ENCODE assay signal across 1 cellular context in the genomic region with DNA sequence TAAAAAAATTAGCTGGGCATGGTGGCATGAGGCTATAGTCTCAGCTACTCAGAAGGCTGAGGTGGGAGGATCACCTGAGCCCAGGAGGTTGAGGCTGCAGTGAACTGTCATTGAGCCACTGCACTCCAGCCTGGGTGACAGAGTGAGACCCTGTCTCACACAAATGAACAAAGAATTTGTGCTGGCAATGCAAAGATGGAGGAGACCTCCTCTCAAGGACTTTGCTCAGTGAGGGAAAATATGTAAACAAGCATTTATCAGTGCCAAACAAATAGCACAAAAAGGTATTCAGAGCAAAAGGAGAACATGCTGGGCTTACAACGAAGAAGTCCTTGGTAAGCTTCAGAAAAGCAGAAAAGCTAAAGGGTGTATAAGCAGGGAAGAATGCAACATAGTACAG.
TF ChIP-seq lines count a peak whose summit lies in the region.

No MANE protein-coding gene starts in this region.

TF ChIP-seq in HepG2, 621 proteins besides CTCF, POLR2A, EP300 and RAD21 (continued from another document):
- TF ChIP-seq, protein P1, sequence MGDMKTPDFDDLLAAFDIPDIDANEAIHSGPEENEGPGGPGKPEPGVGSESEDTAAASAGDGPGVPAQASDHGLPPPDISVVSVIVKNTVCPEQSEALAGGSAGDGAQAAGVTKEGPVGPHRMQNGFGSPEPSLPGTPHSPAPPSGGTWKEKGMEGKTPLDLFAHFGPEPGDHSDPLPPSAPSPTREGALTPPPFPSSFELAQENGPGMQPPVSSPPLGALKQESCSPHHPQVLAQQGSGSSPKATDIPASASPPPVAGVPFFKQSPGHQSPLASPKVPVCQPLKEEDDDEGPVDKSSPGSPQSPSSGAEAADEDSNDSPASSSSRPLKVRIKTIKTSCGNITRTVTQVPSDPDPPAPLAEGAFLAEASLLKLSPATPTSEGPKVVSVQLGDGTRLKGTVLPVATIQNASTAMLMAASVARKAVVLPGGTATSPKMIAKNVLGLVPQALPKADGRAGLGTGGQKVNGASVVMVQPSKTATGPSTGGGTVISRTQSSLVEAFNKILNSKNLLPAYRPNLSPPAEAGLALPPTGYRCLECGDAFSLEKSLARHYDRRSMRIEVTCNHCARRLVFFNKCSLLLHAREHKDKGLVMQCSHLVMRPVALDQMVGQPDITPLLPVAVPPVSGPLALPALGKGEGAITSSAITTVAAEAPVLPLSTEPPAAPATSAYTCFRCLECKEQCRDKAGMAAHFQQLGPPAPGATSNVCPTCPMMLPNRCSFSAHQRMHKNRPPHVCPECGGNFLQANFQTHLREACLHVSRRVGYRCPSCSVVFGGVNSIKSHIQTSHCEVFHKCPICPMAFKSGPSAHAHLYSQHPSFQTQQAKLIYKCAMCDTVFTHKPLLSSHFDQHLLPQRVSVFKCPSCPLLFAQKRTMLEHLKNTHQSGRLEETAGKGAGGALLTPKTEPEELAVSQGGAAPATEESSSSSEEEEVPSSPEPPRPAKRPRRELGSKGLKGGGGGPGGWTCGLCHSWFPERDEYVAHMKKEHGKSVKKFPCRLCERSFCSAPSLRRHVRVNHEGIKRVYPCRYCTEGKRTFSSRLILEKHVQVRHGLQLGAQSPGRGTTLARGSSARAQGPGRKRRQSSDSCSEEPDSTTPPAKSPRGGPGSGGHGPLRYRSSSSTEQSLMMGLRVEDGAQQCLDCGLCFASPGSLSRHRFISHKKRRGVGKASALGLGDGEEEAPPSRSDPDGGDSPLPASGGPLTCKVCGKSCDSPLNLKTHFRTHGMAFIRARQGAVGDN (CRISPR knock-in tag; IDR thresholded peaks at IDR 0.05), result peak; percentile 20; the same call in 1 of the 2 replicates
- TF ChIP-seq, protein P2, sequence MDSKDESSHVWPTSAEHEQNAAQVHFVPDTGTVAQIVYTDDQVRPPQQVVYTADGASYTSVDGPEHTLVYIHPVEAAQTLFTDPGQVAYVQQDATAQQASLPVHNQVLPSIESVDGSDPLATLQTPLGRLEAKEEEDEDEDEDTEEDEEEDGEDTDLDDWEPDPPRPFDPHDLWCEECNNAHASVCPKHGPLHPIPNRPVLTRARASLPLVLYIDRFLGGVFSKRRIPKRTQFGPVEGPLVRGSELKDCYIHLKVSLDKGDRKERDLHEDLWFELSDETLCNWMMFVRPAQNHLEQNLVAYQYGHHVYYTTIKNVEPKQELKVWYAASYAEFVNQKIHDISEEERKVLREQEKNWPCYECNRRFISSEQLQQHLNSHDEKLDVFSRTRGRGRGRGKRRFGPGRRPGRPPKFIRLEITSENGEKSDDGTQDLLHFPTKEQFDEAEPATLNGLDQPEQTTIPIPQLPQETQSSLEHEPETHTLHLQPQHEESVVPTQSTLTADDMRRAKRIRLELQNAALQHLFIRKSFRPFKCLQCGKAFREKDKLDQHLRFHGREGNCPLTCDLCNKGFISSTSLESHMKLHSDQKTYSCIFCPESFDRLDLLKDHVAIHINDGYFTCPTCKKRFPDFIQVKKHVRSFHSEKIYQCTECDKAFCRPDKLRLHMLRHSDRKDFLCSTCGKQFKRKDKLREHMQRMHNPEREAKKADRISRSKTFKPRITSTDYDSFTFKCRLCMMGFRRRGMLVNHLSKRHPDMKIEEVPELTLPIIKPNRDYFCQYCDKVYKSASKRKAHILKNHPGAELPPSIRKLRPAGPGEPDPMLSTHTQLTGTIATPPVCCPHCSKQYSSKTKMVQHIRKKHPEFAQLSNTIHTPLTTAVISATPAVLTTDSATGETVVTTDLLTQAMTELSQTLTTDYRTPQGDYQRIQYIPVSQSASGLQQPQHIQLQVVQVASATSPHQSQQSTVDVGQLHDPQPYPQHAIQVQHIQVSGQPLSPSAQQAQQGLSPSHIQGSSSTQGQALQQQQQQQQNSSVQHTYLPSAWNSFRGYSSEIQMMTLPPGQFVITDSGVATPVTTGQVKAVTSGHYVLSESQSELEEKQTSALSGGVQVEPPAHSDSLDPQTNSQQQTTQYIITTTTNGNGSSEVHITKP (CRISPR knock-in tag; IDR thresholded peaks at IDR 0.05; ENCODE audit: low read depth), result no peak
- peak; percentile 63; the same call in 1 of the 2 replicates for TF ChIP-seq FOSL2 (CRISPR knock-in tag; IDR thresholded peaks at IDR 0.05)
- TF ChIP-seq HOXD1 (CRISPR knock-in tag; IDR thresholded peaks at IDR 0.05), result 0 out of 2 replicates have a peak, but pooled peaks have one; percentile 43
- TF ChIP-seq RBFOX2 (IDR thresholded peaks at IDR 0.05; ENCODE audit: low read depth, low read length), result no peak
- TF ChIP-seq ZNF773 (CRISPR knock-in tag; IDR thresholded peaks at IDR 0.05; ENCODE audit: borderline replicate concordance), result no peak
- no peak for TF ChIP-seq ZNF530 (CRISPR knock-in tag; IDR thresholded peaks at IDR 0.05; ENCODE audit: low read depth)
- no peak for TF ChIP-seq NONO (IDR thresholded peaks at IDR 0.05)
- TF ChIP-seq NONO (CRISPR knock-in tag; conservative IDR thresholded peaks at IDR 0.05), result 0 out of 2 replicates have a peak, but pooled peaks have one; percentile 31
- peak; percentile 57 to 69 for TF ChIP-seq MAFK (conservative IDR thresholded peaks at IDR 0.05 in 1 of 2, IDR thresholded peaks at IDR 0.05 in 1 of 2; ENCODE audit: low read length in 2 of 2)
- TF ChIP-seq, protein P3, sequence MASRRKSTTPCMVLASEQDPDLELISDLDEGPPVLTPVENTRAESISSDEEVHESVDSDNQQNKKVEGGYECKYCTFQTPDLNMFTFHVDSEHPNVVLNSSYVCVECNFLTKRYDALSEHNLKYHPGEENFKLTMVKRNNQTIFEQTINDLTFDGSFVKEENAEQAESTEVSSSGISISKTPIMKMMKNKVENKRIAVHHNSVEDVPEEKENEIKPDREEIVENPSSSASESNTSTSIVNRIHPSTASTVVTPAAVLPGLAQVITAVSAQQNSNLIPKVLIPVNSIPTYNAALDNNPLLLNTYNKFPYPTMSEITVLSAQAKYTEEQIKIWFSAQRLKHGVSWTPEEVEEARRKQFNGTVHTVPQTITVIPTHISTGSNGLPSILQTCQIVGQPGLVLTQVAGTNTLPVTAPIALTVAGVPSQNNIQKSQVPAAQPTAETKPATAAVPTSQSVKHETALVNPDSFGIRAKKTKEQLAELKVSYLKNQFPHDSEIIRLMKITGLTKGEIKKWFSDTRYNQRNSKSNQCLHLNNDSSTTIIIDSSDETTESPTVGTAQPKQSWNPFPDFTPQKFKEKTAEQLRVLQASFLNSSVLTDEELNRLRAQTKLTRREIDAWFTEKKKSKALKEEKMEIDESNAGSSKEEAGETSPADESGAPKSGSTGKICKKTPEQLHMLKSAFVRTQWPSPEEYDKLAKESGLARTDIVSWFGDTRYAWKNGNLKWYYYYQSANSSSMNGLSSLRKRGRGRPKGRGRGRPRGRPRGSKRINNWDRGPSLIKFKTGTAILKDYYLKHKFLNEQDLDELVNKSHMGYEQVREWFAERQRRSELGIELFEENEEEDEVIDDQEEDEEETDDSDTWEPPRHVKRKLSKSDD (CRISPR knock-in tag; IDR thresholded peaks at IDR 0.05; ENCODE audit: low read depth), result peak; percentile 42; the same call in 1 of the 2 replicates
- TF ChIP-seq DMAP1 (CRISPR knock-in tag; IDR thresholded peaks at IDR 0.05), result peak; percentile 36; the same call in 1 of the 2 replicates
- TF ChIP-seq ZFX (CRISPR knock-in tag; IDR thresholded peaks at IDR 0.05; ENCODE audit: low read depth), result peak; percentile 25; the same call in 1 of the 2 replicates
- TF ChIP-seq ZKSCAN5 (CRISPR knock-in tag; IDR thresholded peaks at IDR 0.05), result no peak
- TF ChIP-seq, protein P4, sequence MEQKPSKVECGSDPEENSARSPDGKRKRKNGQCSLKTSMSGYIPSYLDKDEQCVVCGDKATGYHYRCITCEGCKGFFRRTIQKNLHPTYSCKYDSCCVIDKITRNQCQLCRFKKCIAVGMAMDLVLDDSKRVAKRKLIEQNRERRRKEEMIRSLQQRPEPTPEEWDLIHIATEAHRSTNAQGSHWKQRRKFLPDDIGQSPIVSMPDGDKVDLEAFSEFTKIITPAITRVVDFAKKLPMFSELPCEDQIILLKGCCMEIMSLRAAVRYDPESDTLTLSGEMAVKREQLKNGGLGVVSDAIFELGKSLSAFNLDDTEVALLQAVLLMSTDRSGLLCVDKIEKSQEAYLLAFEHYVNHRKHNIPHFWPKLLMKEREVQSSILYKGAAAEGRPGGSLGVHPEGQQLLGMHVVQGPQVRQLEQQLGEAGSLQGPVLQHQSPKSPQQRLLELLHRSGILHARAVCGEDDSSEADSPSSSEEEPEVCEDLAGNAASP (CRISPR knock-in tag; IDR thresholded peaks at IDR 0.05; ENCODE audit: borderline replicate concordance), result peak; percentile 21; the same call in 1 of the 2 replicates
- no peak for TF ChIP-seq TCF7L2 (IDR thresholded peaks at IDR 0.05; ENCODE audit: low read depth, low read length)
- TF ChIP-seq NFKBIZ (CRISPR knock-in tag; IDR thresholded peaks at IDR 0.05), result 0 out of 2 replicates have a peak, but pooled peaks have one; percentile 69
- TF ChIP-seq MXI1 (IDR thresholded peaks at IDR 0.05; ENCODE audit: borderline replicate concordance, low read depth, low read length), result no peak
- TF ChIP-seq BORCS8-MEF2B (CRISPR knock-in tag; IDR thresholded peaks at IDR 0.05), result no peak
- no peak for TF ChIP-seq TAF15 (IDR thresholded peaks at IDR 0.05; ENCODE audit: low read depth, low read length, poor library complexity, severe bottlenecking)
- TF ChIP-seq, protein P5, sequence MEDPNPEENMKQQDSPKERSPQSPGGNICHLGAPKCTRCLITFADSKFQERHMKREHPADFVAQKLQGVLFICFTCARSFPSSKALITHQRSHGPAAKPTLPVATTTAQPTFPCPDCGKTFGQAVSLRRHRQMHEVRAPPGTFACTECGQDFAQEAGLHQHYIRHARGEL (CRISPR knock-in tag; IDR thresholded peaks at IDR 0.05), result no peak
- TF ChIP-seq SKI (IDR thresholded peaks at IDR 0.05; ENCODE audit: partially characterized antibody), result peak; percentile 15
- TF ChIP-seq ZNF143 (CRISPR knock-in tag; IDR thresholded peaks at IDR 0.05), result no peak
- TF ChIP-seq PPARG (CRISPR knock-in tag; conservative IDR thresholded peaks at IDR 0.05), result peak; percentile 59; the same call in 1 of the 2 replicates
- peak; percentile 76 for TF ChIP-seq RXRB (CRISPR knock-in tag; IDR thresholded peaks at IDR 0.05; ENCODE audit: borderline replicate concordance)
- TF ChIP-seq, protein P6, sequence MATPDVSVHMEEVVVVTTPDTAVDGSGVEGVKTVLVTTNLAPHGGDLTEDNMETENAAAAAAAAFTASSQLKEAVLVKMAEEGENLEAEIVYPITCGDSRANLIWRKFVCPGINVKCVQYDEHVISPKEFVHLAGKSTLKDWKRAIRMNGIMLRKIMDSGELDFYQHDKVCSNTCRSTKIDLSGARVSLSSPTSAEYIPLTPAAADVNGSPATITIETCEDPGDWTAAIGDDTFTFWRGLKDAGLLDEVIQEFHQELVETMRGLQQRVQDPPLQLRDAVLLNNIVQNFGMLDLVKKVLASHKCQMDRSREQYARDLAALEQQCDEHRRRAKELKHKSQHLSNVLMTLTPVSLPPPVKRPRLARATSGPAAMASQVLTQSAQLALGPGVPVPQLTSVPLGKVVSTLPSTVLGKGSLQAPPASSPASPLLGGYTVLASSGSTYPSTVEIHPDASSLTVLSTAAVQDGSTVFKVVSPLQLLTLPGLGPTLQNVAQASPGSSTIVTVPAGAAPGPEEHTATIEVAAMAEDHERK (CRISPR knock-in tag; IDR thresholded peaks at IDR 0.05; ENCODE audit: low read depth), result no peak
- TF ChIP-seq, protein P7, sequence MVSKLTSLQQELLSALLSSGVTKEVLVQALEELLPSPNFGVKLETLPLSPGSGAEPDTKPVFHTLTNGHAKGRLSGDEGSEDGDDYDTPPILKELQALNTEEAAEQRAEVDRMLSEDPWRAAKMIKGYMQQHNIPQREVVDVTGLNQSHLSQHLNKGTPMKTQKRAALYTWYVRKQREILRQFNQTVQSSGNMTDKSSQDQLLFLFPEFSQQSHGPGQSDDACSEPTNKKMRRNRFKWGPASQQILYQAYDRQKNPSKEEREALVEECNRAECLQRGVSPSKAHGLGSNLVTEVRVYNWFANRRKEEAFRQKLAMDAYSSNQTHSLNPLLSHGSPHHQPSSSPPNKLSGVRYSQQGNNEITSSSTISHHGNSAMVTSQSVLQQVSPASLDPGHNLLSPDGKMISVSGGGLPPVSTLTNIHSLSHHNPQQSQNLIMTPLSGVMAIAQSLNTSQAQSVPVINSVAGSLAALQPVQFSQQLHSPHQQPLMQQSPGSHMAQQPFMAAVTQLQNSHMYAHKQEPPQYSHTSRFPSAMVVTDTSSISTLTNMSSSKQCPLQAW (CRISPR knock-in tag; IDR thresholded peaks at IDR 0.05), result peak; percentile 65
- 0 out of 2 replicates have a peak, but pooled peaks have one; percentile 17 for TF ChIP-seq CEBPG (CRISPR knock-in tag; IDR thresholded peaks at IDR 0.05)
- no peak; the same call in 1 of the 2 replicates for TF ChIP-seq SMAD3 (CRISPR knock-in tag; IDR thresholded peaks at IDR 0.05)
- TF ChIP-seq, protein P8, sequence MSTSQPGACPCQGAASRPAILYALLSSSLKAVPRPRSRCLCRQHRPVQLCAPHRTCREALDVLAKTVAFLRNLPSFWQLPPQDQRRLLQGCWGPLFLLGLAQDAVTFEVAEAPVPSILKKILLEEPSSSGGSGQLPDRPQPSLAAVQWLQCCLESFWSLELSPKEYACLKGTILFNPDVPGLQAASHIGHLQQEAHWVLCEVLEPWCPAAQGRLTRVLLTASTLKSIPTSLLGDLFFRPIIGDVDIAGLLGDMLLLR (CRISPR knock-in tag; IDR thresholded peaks at IDR 0.05), result no peak
- TF ChIP-seq, protein P9, sequence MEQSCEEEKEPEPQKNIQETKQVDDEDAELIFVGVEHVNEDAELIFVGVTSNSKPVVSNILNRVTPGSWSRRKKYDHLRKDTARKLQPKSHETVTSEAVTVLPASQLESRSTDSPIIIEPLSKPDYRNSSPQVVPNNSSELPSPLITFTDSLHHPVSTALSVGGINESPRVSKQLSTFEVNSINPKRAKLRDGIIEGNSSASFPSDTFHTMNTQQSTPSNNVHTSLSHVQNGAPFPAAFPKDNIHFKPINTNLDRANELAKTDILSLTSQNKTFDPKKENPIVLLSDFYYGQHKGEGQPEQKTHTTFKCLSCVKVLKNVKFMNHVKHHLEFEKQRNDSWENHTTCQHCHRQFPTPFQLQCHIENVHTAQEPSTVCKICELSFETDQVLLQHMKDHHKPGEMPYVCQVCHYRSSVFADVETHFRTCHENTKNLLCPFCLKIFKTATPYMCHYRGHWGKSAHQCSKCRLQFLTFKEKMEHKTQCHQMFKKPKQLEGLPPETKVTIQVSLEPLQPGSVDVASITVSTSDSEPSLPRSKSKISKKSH (CRISPR knock-in tag; IDR thresholded peaks at IDR 0.05; ENCODE audit: borderline replicate concordance), result no peak
- TF ChIP-seq ZBTB1 (CRISPR knock-in tag; IDR thresholded peaks at IDR 0.05; ENCODE audit: borderline replicate concordance), result no peak
- no peak for TF ChIP-seq HNRNPH1 (optimal IDR thresholded peaks at IDR 0.05; ENCODE audit: low read depth, low read length)
